ENCODE assay signal across 1 cellular context in the genomic region with DNA sequence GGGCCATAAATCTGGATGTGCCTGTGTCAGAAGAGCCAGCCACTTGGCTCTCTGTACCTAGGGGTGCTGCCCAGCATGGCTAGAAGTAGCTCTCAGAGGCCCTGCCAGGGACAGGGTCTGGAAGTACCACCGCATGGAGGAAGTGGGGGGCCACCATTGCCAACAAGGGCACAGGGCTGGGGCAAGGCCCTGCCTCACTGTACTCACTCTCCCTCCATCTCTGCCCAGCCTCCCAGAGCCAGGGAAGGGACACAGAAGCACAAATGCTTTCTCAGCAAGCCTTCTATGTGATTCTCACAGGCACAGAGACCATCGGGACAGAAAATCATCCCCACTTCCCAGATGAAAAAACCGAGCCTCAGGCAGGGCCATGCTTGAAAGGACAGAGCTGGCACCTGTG.
TF ChIP-seq lines count a peak whose summit lies in the region.

No MANE protein-coding gene starts in this region.

TF ChIP-seq in H1, 55 proteins besides CTCF, POLR2A, EP300 and RAD21:
- no peak for TF ChIP-seq SP4 (IDR thresholded peaks at IDR 0.05; ENCODE audit: low read length)
